ENCODE assay signal across 23 cellular contexts in the genomic region with DNA sequence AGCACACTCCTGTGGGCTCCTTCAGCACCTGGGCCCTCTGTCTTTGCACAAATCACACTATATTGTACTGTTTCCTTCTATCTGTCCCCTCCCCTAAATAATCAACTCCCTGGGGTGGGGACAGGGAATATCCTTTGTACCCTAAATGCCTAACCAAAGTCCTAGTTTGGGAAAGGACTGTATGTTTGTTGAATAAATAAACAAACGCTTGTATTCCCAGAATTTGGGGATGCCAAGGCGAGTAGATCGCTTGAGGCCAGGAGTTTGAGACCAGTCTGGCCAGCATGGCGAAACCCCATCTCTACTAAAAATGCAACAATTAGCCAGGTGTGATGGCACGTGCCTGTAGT.
DNase-seq lines count a peak whose midpoint lies in the region; ATAC-seq, FAIRE-seq and TF ChIP-seq lines count a peak whose summit lies in the region.
"Had no signal": no experiment of that assay in that cellular context is flagged by ENCODE, and none has a peak within 500 bp of the region (broad histone marks: within the 10 kb centered on the region; RNA-seq: fewer than 3 reads in every experiment).

No MANE protein-coding gene starts in this region.

- DNase-seq in right atrium auricular region (ENCODE audit: low spot score) = no peak
- no peak for DNase-seq in left cardiac atrium
- no peak for DNase-seq in urothelium cell line (ENCODE audit: low spot score)
- DNase-seq in head of caudate nucleus = no peak
- DNase-seq in erythroblast (lab: John Stamatoyannopoulos, UW) = no peak
- DNase-seq: activated CD4-positive, alpha-beta T cell treated with anti-CD3 and anti-CD28 coated beads for 1 hour; activated effector memory CD4-positive, alpha-beta T cell treated with anti-CD3 and anti-CD28 coated beads, Interleukin-2, amount 50 U/mL, for 16 hours; amniotic stem cell; CD8-positive, alpha-beta T cell; colonic mucosa; DND-41; lower lobe of right lung; NCI-H1694; stimulated activated CD4-positive, alpha-beta T cell treated with anti-CD3 and anti-CD28 coated beads, Interleukin-15, amount 100 ng/mL, for 24 hours; stimulated activated naive B cell treated with anti-CD40 and anti-IgM and Interleukin-4, amounts not matched to agents 10 μg/mL and 1 μg/mL and 100 μg/mL, for 72 hours; T1000; tibial artery had no signal

- peak; percentile 44 for FAIRE-seq in urothelium cell line (lab: Jason Lieb, UNC)

- H3K4me1 ChIP-seq in right atrium auricular region = peaks cover 0 to 41% of the 10 kb centered on the region in 2 donors
- no peaks in the 10 kb centered on the region for H3K4me1 ChIP-seq in muscle layer of duodenum (ENCODE audit: control insufficient read depth in 1 of 2, insufficient read depth in 2 of 2, low read length in 2 of 2)
- H3K4me1 ChIP-seq: colonic mucosa had no signal

- H3K27me3 Mint-ChIP-seq in dendritic cell treated with granulocyte-macrophage colony-stimulating factor and Interleukin-4, amounts not matched to agents 40 ng/mL and 50 ng/mL, for 4 days = no peaks in the 10 kb centered on the region
- H3K27me3 Mint-ChIP-seq in stimulated activated memory B cell treated with anti-CD40 and anti-IgM and Interleukin-4, amounts not matched to agents 10 μg/mL and 1 μg/mL and 100 μg/mL, for 72 hours = no peaks in the 10 kb centered on the region

- no peak for TF ChIP-seq POLR2A in erythroblast (IDR thresholded peaks at IDR 0.05; ENCODE audit: low read length)

- H3K4me1 Mint-ChIP-seq in dendritic cell treated with granulocyte-macrophage colony-stimulating factor and Interleukin-4, amounts not matched to agents 40 ng/mL and 50 ng/mL, for 4 days (ENCODE audit: low read depth) = peaks cover 35% of the 10 kb centered on the region
- peaks cover 13% of the 10 kb centered on the region for H3K4me1 Mint-ChIP-seq in stimulated activated memory B cell treated with anti-CD40 and anti-IgM and Interleukin-4, amounts not matched to agents 10 μg/mL and 1 μg/mL and 100 μg/mL, for 72 hours
- H3K4me1 Mint-ChIP-seq: nephron had no signal

- ATAC-seq in left cardiac atrium = no peak
- ATAC-seq in stimulated activated memory B cell treated with anti-CD40 and anti-IgM and Interleukin-4, amounts not matched to agents 10 μg/mL and 1 μg/mL and 100 μg/mL, for 72 hours = no peak
- ATAC-seq: CD8-positive, alpha-beta T cell; gastroesophageal sphincter; lower lobe of right lung; Panc1 had no signal

- H3K9me3 ChIP-seq in right atrium auricular region (no peaks in the 10 kb centered on the region), muscle layer of duodenum (ENCODE audit: control insufficient read depth in 1 of 2, low read length in 2 of 2) (no peaks in the 10 kb centered on the region)
- H3K9me3 ChIP-seq: colonic mucosa, gastroesophageal sphincter, lower lobe of right lung, tibial artery had no signal

- H3K36me3 ChIP-seq in right atrium auricular region = peaks cover 68% of the 10 kb centered on the region
- H3K36me3 ChIP-seq in muscle layer of duodenum (ENCODE audit: control insufficient read depth in 1 of 2, insufficient read depth in 2 of 2, low read length in 2 of 2) = peaks cover 29 to 80% of the 10 kb centered on the region in 2 donors
- H3K36me3 ChIP-seq: colonic mucosa had no signal

- H3K27ac Mint-ChIP-seq in dendritic cell treated with granulocyte-macrophage colony-stimulating factor and Interleukin-4, amounts not matched to agents 40 ng/mL and 50 ng/mL, for 4 days = peak overlapping the region; percentile 19
- H3K27ac Mint-ChIP-seq in stimulated activated memory B cell treated with anti-CD40 and anti-IgM and Interleukin-4, amounts not matched to agents 10 μg/mL and 1 μg/mL and 100 μg/mL, for 72 hours = no peak overlapping the region
- H3K27ac Mint-ChIP-seq: CD8-positive, alpha-beta T cell; stimulated activated naive B cell treated with anti-CD40 and anti-IgM and Interleukin-4, amounts not matched to agents 10 μg/mL and 1 μg/mL and 100 μg/mL, for 72 hours had no signal

- H3K27ac ChIP-seq in right atrium auricular region (peak overlapping the region; percentile 52 to 76), muscle layer of duodenum (ENCODE audit: low read length) (peak overlapping the region; percentile 30)
- H3K27ac ChIP-seq: colonic mucosa had no signal

- intact Hi-C loops in left cardiac atrium (cut with DNase I) = no loop called here
- intact Hi-C loops in dendritic cell treated with granulocyte-macrophage colony-stimulating factor and Interleukin-4, amounts not matched to agents 40 ng/mL and 50 ng/mL, for 4 days (cut with micrococcal nuclease) = no loop called here
- intact Hi-C loops in head of caudate nucleus (cut with DNase I) = no loop called here

- H3K9me3 Mint-ChIP-seq in dendritic cell treated with granulocyte-macrophage colony-stimulating factor and Interleukin-4, amounts not matched to agents 40 ng/mL and 50 ng/mL, for 4 days = no peaks in the 10 kb centered on the region
- no peaks in the 10 kb centered on the region for H3K9me3 Mint-ChIP-seq in stimulated activated memory B cell treated with anti-CD40 and anti-IgM and Interleukin-4, amounts not matched to agents 10 μg/mL and 1 μg/mL and 100 μg/mL, for 72 hours
- H3K9me3 Mint-ChIP-seq: CD8-positive, alpha-beta T cell; nephron; stimulated activated naive B cell treated with anti-CD40 and anti-IgM and Interleukin-4, amounts not matched to agents 10 μg/mL and 1 μg/mL and 100 μg/mL, for 72 hours had no signal

- H3K4me3 ChIP-seq in right atrium auricular region (no peak overlapping the region), muscle layer of duodenum (ENCODE audit: low read depth in 1 of 2, low read length in 2 of 2) (no peak overlapping the region)
- H3K4me3 ChIP-seq: colonic mucosa, gastroesophageal sphincter, lower lobe of right lung, tibial artery had no signal

- H3K4me3 Mint-ChIP-seq in dendritic cell treated with granulocyte-macrophage colony-stimulating factor and Interleukin-4, amounts not matched to agents 40 ng/mL and 50 ng/mL, for 4 days = no peak overlapping the region
- H3K4me3 Mint-ChIP-seq in stimulated activated memory B cell treated with anti-CD40 and anti-IgM and Interleukin-4, amounts not matched to agents 10 μg/mL and 1 μg/mL and 100 μg/mL, for 72 hours = no peak overlapping the region
- H3K4me3 Mint-ChIP-seq: CD8-positive, alpha-beta T cell; nephron; stimulated activated naive B cell treated with anti-CD40 and anti-IgM and Interleukin-4, amounts not matched to agents 10 μg/mL and 1 μg/mL and 100 μg/mL, for 72 hours had no signal

- TF ChIP-seq CTCF in right atrium auricular region (IDR thresholded peaks at IDR 0.05) = no peak

- H3K27me3 ChIP-seq in right atrium auricular region = no peaks in the 10 kb centered on the region
- no peaks in the 10 kb centered on the region for H3K27me3 ChIP-seq in muscle layer of duodenum (ENCODE audit: low read depth, low read length)
- H3K27me3 ChIP-seq: colonic mucosa, gastroesophageal sphincter, tibial artery had no signal

- no peaks in the 10 kb centered on the region for H3K36me3 Mint-ChIP-seq in dendritic cell treated with granulocyte-macrophage colony-stimulating factor and Interleukin-4, amounts not matched to agents 40 ng/mL and 50 ng/mL, for 4 days (ENCODE audit: low read depth)
- H3K36me3 Mint-ChIP-seq in stimulated activated memory B cell treated with anti-CD40 and anti-IgM and Interleukin-4, amounts not matched to agents 10 μg/mL and 1 μg/mL and 100 μg/mL, for 72 hours = no peaks in the 10 kb centered on the region
- H3K36me3 Mint-ChIP-seq: stimulated activated naive B cell treated with anti-CD40 and anti-IgM and Interleukin-4, amounts not matched to agents 10 μg/mL and 1 μg/mL and 100 μg/mL, for 72 hours had no signal
